ENCODE assay signal across 8 cellular contexts in genomic region chr14:73712071-73712506, GRCh38. TPM values are rescaled to one million over a fixed set of nuclear protein-coding genes. Genes with fewer than 3 reads are reported as not detected.
DNase-seq lines count a peak whose midpoint lies in the region; ATAC-seq and TF ChIP-seq lines count a peak whose summit lies in the region.

No MANE protein-coding gene starts in this region.

- peak overlapping the region; percentile 82 for H3K4me3 ChIP-seq in BE2C (ENCODE audit: low read depth, low read length)
- H3K4me3 ChIP-seq in choroid plexus epithelial cell (ENCODE audit: low read depth, low read length) = peak overlapping the region; percentile 87
- H3K4me3 ChIP-seq in naive thymus-derived CD4-positive, alpha-beta T cell (ENCODE audit: low read length) = peak overlapping the region; percentile 92

- H3K4me1 ChIP-seq in BE2C = peaks cover 8% of the 10 kb centered on the region
- peaks cover 3 to 4% of the 10 kb centered on the region in 2 donors for H3K4me1 ChIP-seq in naive thymus-derived CD4-positive, alpha-beta T cell (ENCODE audit: control insufficient read depth in 2 of 2, insufficient read depth in 2 of 2, low read length in 2 of 2)

- DNase-seq in BE2C = no peak
- no peak for DNase-seq in choroid plexus epithelial cell (ENCODE audit: low read depth)
- peak in 5 of 9 donors; percentile 14 to 43 (median 30) for DNase-seq in naive thymus-derived CD4-positive, alpha-beta T cell
- no peak for DNase-seq in NCI-H1694 (lab: John Stamatoyannopoulos, UW)
- DNase-seq in NCI-H1930 (lab: John Stamatoyannopoulos, UW) = no peak
- no peak for DNase-seq in cerebellum (ENCODE audit: low spot score)

- no peak for ATAC-seq in naive thymus-derived CD4-positive, alpha-beta T cell
- no peak for ATAC-seq in HG03521 (IDR thresholded peaks at IDR 0.05; ENCODE audit: unreplicated experiment)

- CTCF ChIA-PET in naive thymus-derived CD4-positive, alpha-beta T cell (lab: Charles Lee) = interaction anchor here (0.6 to 1.2 kb wide), 3 partner anchors 18 to 155 kb away, joined by 3 read pairs; no protein-coding TSS in a partner anchor

- POLR2A ChIA-PET in naive thymus-derived CD4-positive, alpha-beta T cell (lab: Charles Lee) = interaction anchor here (0.7 to 4.7 kb wide), 9 partner anchors 43 to 221 kb away, joined by 3 to 22 read pairs (median 7); partner anchors contain the start of genes DNAL1 and RIOX1

- H3K4me1 Mint-ChIP-seq in IgD-negative memory B cell = peaks cover 19 to 25% (median 19%) of the 10 kb centered on the region in 3 donors
- H3K4me1 Mint-ChIP-seq in naive thymus-derived CD4-positive, alpha-beta T cell = peaks cover 22 to 38% (median 26%) of the 10 kb centered on the region in 7 donors

- peak overlapping the region; percentile 94 to 100 (median 96) for H3K4me3 Mint-ChIP-seq in IgD-negative memory B cell
- peak overlapping the region; percentile 91 to 100 (median 97) for H3K4me3 Mint-ChIP-seq in naive thymus-derived CD4-positive, alpha-beta T cell

- no peaks in the 10 kb centered on the region for H3K9me3 ChIP-seq in BE2C
- no peaks in the 10 kb centered on the region for H3K9me3 ChIP-seq in naive thymus-derived CD4-positive, alpha-beta T cell (ENCODE audit: control insufficient read depth in 2 of 3, low read length in 3 of 3)

- intact Hi-C loops in naive thymus-derived CD4-positive, alpha-beta T cell (cut with micrococcal nuclease) = loop anchor here (1.0 to 10.0 kb wide), 11 partner anchors 42 to 657 kb away; partner anchors contain the start of genes RIOX1 (in 2 of the 2), ACOT2 (in 1 of the 2), COQ6 (in 1 of the 2) and DNAL1 (in 1 of the 2)

- TF ChIP-seq CTCF in BE2C (IDR thresholded peaks at IDR 0.05; ENCODE audit: low read depth, low read length) (no peak), choroid plexus epithelial cell (conservative IDR thresholded peaks at IDR 0.05; ENCODE audit: low read depth, low read length) (no peak)

- H3K9me3 Mint-ChIP-seq in IgD-negative memory B cell = no peaks in the 10 kb centered on the region
- H3K9me3 Mint-ChIP-seq in naive thymus-derived CD4-positive, alpha-beta T cell = no peaks in the 10 kb centered on the region

- H3K36me3 ChIP-seq in BE2C = peaks cover 15% of the 10 kb centered on the region; the same call in 1 of the 2 replicates
- H3K36me3 ChIP-seq in naive thymus-derived CD4-positive, alpha-beta T cell (ENCODE audit: control insufficient read depth in 2 of 3, insufficient read depth in 3 of 3, low read length in 3 of 3) = peaks cover 0 to 11% (median 0%) of the 10 kb centered on the region in 3 experiments

- peaks cover 4% of the 10 kb centered on the region for H3K36me3 Mint-ChIP-seq in IgD-negative memory B cell
- peaks cover 0 to 19% (median 6%) of the 10 kb centered on the region in 5 donors for H3K36me3 Mint-ChIP-seq in naive thymus-derived CD4-positive, alpha-beta T cell

- H3K27ac ChIP-seq in naive thymus-derived CD4-positive, alpha-beta T cell (ENCODE audit: low read depth, low read length) = peak overlapping the region; percentile 83

- H3K27me3 Mint-ChIP-seq in IgD-negative memory B cell = no peaks in the 10 kb centered on the region
- H3K27me3 Mint-ChIP-seq in naive thymus-derived CD4-positive, alpha-beta T cell = no peaks in the 10 kb centered on the region

- no peaks in the 10 kb centered on the region for H3K27me3 ChIP-seq in BE2C
- no peaks in the 10 kb centered on the region for H3K27me3 ChIP-seq in naive thymus-derived CD4-positive, alpha-beta T cell (ENCODE audit: control insufficient read depth in 2 of 2, insufficient read depth in 2 of 2, low read length in 2 of 2)

- H3K27ac Mint-ChIP-seq in IgD-negative memory B cell = peak overlapping the region; percentile 81 to 98 (median 87)
- peak overlapping the region; percentile 93 to 99 (median 96) for H3K27ac Mint-ChIP-seq in naive thymus-derived CD4-positive, alpha-beta T cell

RNA-seq across cellular contexts. Expression of gene PNMA1, which starts 2.1 kb away (rescaled TPM):
- polyA plus RNA-seq in BE2C (2012; ENCODE audit: insufficient read depth, insufficient read length, low read depth) = 93.5 TPM
- polyA plus RNA-seq in IgD-negative memory B cell = 20.9 TPM
- 10 to 100 TPM; 21.6 to 40.4 (median 37.1) TPM for total RNA-seq in naive thymus-derived CD4-positive, alpha-beta T cell
- polyA plus RNA-seq in naive thymus-derived CD4-positive, alpha-beta T cell = 10 to 100 TPM; 43.5 to 44.0 TPM
- total RNA-seq in cerebellum = 69.8 TPM

Comparison
In these comparisons a context has a peak if more than half of its experiments do, and no peak if none do; other contexts are left out.
1. DNase-seq: peak in naive thymus-derived CD4-positive, alpha-beta T cell (5 of 9); none in BE2C (single experiment), choroid plexus epithelial cell (single experiment), NCI-H1694 (single experiment), NCI-H1930 (0 of 2) and cerebellum (single experiment).
2. Peak in every context shown above with its lines, with median percentiles within 50 percentile points of each other: H3K4me3 ChIP-seq.